ENCODE assay signal across 12 cellular contexts in genomic region chr2:223647258-223647952, GRCh38. TPM values are rescaled to one million over a fixed set of nuclear protein-coding genes. Genes with fewer than 3 reads are reported as not detected.
DNase-seq lines count a peak whose midpoint lies in the region; ATAC-seq, FAIRE-seq and TF ChIP-seq lines count a peak whose summit lies in the region.
"Had no signal": no experiment of that assay in that cellular context is flagged by ENCODE, and none has a peak within 500 bp of the region (broad histone marks: within the 10 kb centered on the region; RNA-seq: fewer than 3 reads in every experiment).

No MANE protein-coding gene starts in this region.

- H3K4me3 Mint-ChIP-seq in neural progenitor cell, result no peak overlapping the region
- H3K4me3 Mint-ChIP-seq: activated T-helper 1 cell treated with anti-CD3 and anti-CD28 coated beads, Interleukin-12 subunit alpha, Interleukin-12 subunit beta, Interleukin-2, Interleukin-4 antibody, amounts not matched to agents 30 ng/mL and 10 ng/mL and 1 ng/mL, durations not matched to agents 14 hours and 24 hours and 36 hours had no signal

- TF ChIP-seq POLR2A in prostate gland (IDR thresholded peaks at IDR 0.05), result no peak

- TF ChIP-seq CTCF in neural progenitor cell (IDR thresholded peaks at IDR 0.05), result no peak
- TF ChIP-seq CTCF in prostate gland (IDR thresholded peaks at IDR 0.05), result no peak

- DNase-seq in GM19239 (ENCODE audit: insufficient read length, low spot score), result peak; percentile 36
- DNase-seq in neural progenitor cell (ENCODE audit: low spot score), result no peak
- no peak for DNase-seq in left cardiac atrium
- no peak for DNase-seq in prostate gland (ENCODE audit: low spot score)
- no peak for DNase-seq in H4 (ENCODE audit: low spot score)
- DNase-seq: DND-41, hypothalamus had no signal

- no peaks in the 10 kb centered on the region for H3K9me3 ChIP-seq in neural progenitor cell (ENCODE audit: low read depth)
- H3K9me3 ChIP-seq in prostate gland, result no peaks in the 10 kb centered on the region

- peaks cover 5% of the 10 kb centered on the region for H3K9me3 Mint-ChIP-seq in neural progenitor cell
- H3K9me3 Mint-ChIP-seq: activated T-helper 1 cell treated with anti-CD3 and anti-CD28 coated beads, Interleukin-12 subunit alpha, Interleukin-12 subunit beta, Interleukin-2, Interleukin-4 antibody, amounts not matched to agents 30 ng/mL and 10 ng/mL and 1 ng/mL, durations not matched to agents 14 hours and 24 hours and 36 hours had no signal

- H3K36me3 Mint-ChIP-seq in neural progenitor cell, result peaks cover under 1% of the 10 kb centered on the region

- H2AFZ ChIP-seq in neural progenitor cell (replicated peaks), result no peak overlapping the region

- 89% methylated on average over 6 of the region's 6 CpGs for WGBS in prostate gland

- H3K27ac Mint-ChIP-seq in neural progenitor cell, result peak overlapping the region; percentile 12
- H3K27ac Mint-ChIP-seq: activated T-helper 1 cell treated with anti-CD3 and anti-CD28 coated beads, Interleukin-12 subunit alpha, Interleukin-12 subunit beta, Interleukin-2, Interleukin-4 antibody, amounts not matched to agents 30 ng/mL and 10 ng/mL and 1 ng/mL, durations not matched to agents 14 hours and 24 hours and 36 hours had no signal

- no peaks in the 10 kb centered on the region for H3K27me3 ChIP-seq in neural progenitor cell
- H3K27me3 ChIP-seq in prostate gland (replicated peaks; ENCODE audit: insufficient read depth), result no peaks in the 10 kb centered on the region

- H3K79me2 ChIP-seq in neural progenitor cell (ENCODE audit: low read depth), result no peaks in the 10 kb centered on the region

- H3K4me1 ChIP-seq in neural progenitor cell (peaks cover 23% of the 10 kb centered on the region), prostate gland (replicated peaks) (no peaks in the 10 kb centered on the region)

- H3K27me3 Mint-ChIP-seq in neural progenitor cell (ENCODE audit: insufficient read depth, low read depth), result peaks cover 9% of the 10 kb centered on the region

- ATAC-seq in HG02642 (IDR thresholded peaks at IDR 0.05; ENCODE audit: poor library complexity, unreplicated experiment) (peak; percentile 74), HG03469 (IDR thresholded peaks at IDR 0.05; ENCODE audit: unreplicated experiment) (peak; percentile 95), left cardiac atrium (no peak)

- H3K27ac ChIP-seq in neural progenitor cell, result no peak overlapping the region
- H3K27ac ChIP-seq in prostate gland, result no peak overlapping the region

- H3K36me3 ChIP-seq in neural progenitor cell (no peaks in the 10 kb centered on the region), prostate gland (no peaks in the 10 kb centered on the region)

- H3K4me1 Mint-ChIP-seq in neural progenitor cell, result peaks cover 50% of the 10 kb centered on the region

- no peaks in the 10 kb centered on the region for H3F3A ChIP-seq in neural progenitor cell (ENCODE audit: low read depth)

- H3K4me2 ChIP-seq in neural progenitor cell, result peak overlapping the region; percentile 31

- intact Hi-C loops in left cardiac atrium (cut with DNase I) (no loop called here), prostate gland (cut with DNase I) (no loop called here)

- FAIRE-seq in GM19239 (lab: Jason Lieb, UNC), result peak; percentile 88
- FAIRE-seq: colon had no signal

- no peak overlapping the region for H3K4me3 ChIP-seq in neural progenitor cell
- H3K4me3 ChIP-seq in prostate gland, result no peak overlapping the region

- no peak overlapping the region for H3K9ac ChIP-seq in neural progenitor cell

- no peaks in the 10 kb centered on the region for H4K20me1 ChIP-seq in neural progenitor cell (ENCODE audit: low read depth)

RNA-seq across cellular contexts. Expression of gene SCG2, which starts 45.2 kb away (rescaled TPM):
- 0.04 and 0.25 TPM in 2 replicates for total RNA-seq in neural progenitor cell (ENCODE audit: low replicate concordance)
- under 1 TPM; 0.41 to 0.42 TPM for total RNA-seq in left cardiac atrium
- total RNA-seq in prostate gland, result 1 to 10 TPM; 1.0 to 5.4 TPM
- 0.62 and 1.1 TPM in 2 replicates for total RNA-seq in H4 (2014; rRNA removed; shearing (Covaris generic))
- total RNA-seq: activated T-helper 1 cell treated with anti-CD3 and anti-CD28 coated beads, Interleukin-12 subunit alpha, Interleukin-12 subunit beta, Interleukin-2, Interleukin-4 antibody, amounts not matched to agents 30 ng/mL and 10 ng/mL and 1 ng/mL, durations not matched to agents 14 hours and 24 hours and 36 hours; T-helper 1 cell treated with Interleukin-12 subunit alpha and Interleukin-12 subunit beta and Interleukin-4 antibody, amounts not matched to agents 30 ng/mL and 1 ng/mL, for 36 hours had no signal

Comparison
In these comparisons a context has a peak if more than half of its experiments do, and no peak if none do; other contexts are left out.
1. ATAC-seq: peak in HG02642 (single experiment) and HG03469 (single experiment); none in left cardiac atrium (0 of 2).